In genomic region chr13:113186061-113186900, GRCh38 we compare ENCODE assay signal across 8 cellular contexts. TPM values are rescaled to one million over a fixed set of nuclear protein-coding genes. Genes with fewer than 3 reads are reported as not detected.
A peak's percentile ranks its signal among the peaks of the same experiment; 100 is the strongest.
DNase-seq lines count a peak whose midpoint lies in the region; ATAC-seq and TF ChIP-seq lines count a peak whose summit lies in the region.

No MANE protein-coding gene starts in this region.

- TF ChIP-seq CTCF in CD8-positive, alpha-beta T cell (IDR thresholded peaks at IDR 0.05), result no peak
- TF ChIP-seq CTCF in foreskin fibroblast (IDR thresholded peaks at IDR 0.05; ENCODE audit: low read depth, low read length), result no peak

- ATAC-seq in CD8-positive, alpha-beta T cell, result peak; percentile 66
- ATAC-seq in GM19455 (IDR thresholded peaks at IDR 0.05; ENCODE audit: unreplicated experiment) (peak; percentile 82), HG03442 (IDR thresholded peaks at IDR 0.05; ENCODE audit: unreplicated experiment) (peak; percentile 89)

- no peak overlapping the region for H3K4me3 ChIP-seq in CD8-positive, alpha-beta T cell (ENCODE audit: low read depth, low read length)
- H3K4me3 ChIP-seq in foreskin fibroblast (ENCODE audit: low read depth in 1 of 2, low read length in 2 of 2), result peak overlapping the region; percentile 3 to 12

- H3K9me3 Mint-ChIP-seq in CD8-positive, alpha-beta T cell, result no peaks in the 10 kb centered on the region

- peaks cover 27% of the 10 kb centered on the region for H3K36me3 ChIP-seq in CD8-positive, alpha-beta T cell (ENCODE audit: insufficient read depth, low read length)

- H3K27me3 ChIP-seq in CD8-positive, alpha-beta T cell (ENCODE audit: insufficient read depth, low read length), result no peaks in the 10 kb centered on the region

- H3K4me3 Mint-ChIP-seq in CD8-positive, alpha-beta T cell, result peak overlapping the region; percentile 54

- H3K4me1 Mint-ChIP-seq in CD8-positive, alpha-beta T cell (ENCODE audit: low read depth), result peaks cover 42% of the 10 kb centered on the region

- no peaks in the 10 kb centered on the region for H3K27me3 Mint-ChIP-seq in CD8-positive, alpha-beta T cell (ENCODE audit: low read depth)

- CTCF ChIA-PET in CD8-positive, alpha-beta T cell (lab: Charles Lee), result interaction anchor here (1.0 kb wide), 1 partner anchor 115 kb away, joined by 3 read pairs; no protein-coding TSS in a partner anchor

- intact Hi-C loops in CD8-positive, alpha-beta T cell (cut with DNase I, micrococcal nuclease), result no loop called here

- H3K27ac ChIP-seq in CD8-positive, alpha-beta T cell (ENCODE audit: low read depth, low read length), result peak overlapping the region; percentile 13

- DNase-seq in CD8-positive, alpha-beta T cell, result peak in 2 of 7 experiments; percentile 29 to 34
- DNase-seq in foreskin fibroblast (peak; percentile 32 to 77), putamen (ENCODE audit: low spot score) (no peak), NCI-H1105 (lab: John Stamatoyannopoulos, UW) (no peak), SIG-M5 treated with dmso at 0.1 percent for 504 hours (lab: John Stamatoyannopoulos, UW; ENCODE audit: unreplicated experiment) (no peak)
- no peak for DNase-seq in activated CD4-positive, CD25-positive, alpha-beta regulatory T cell (lab: John Stamatoyannopoulos, UW)

- H3K4me1 ChIP-seq in CD8-positive, alpha-beta T cell (ENCODE audit: insufficient read depth, low read length), result peaks cover 28% of the 10 kb centered on the region

- H3K36me3 Mint-ChIP-seq in CD8-positive, alpha-beta T cell, result peaks cover 72% of the 10 kb centered on the region

- POLR2A ChIA-PET in CD8-positive, alpha-beta T cell (lab: Charles Lee), result interaction anchor here (1.6 to 3.0 kb wide), 3 partner anchors 11 to 23 kb away, joined by 4 to 16 read pairs (median 4); partner anchors contain the start of genes CUL4A and PCID2

- peak overlapping the region; percentile 84 for H3K27ac Mint-ChIP-seq in CD8-positive, alpha-beta T cell

- H3K9me3 ChIP-seq in CD8-positive, alpha-beta T cell (ENCODE audit: low read length), result no peaks in the 10 kb centered on the region

RNA-seq across cellular contexts. Expression of gene PCID2, which starts 22.2 kb away (rescaled TPM):
- 10 to 100 TPM; 30.5 to 34.1 TPM for total RNA-seq in CD8-positive, alpha-beta T cell

RNA-seq across cellular contexts. Expression of gene CUL4A, which starts 23.1 kb away (rescaled TPM):
- total RNA-seq in CD8-positive, alpha-beta T cell, result 10 to 100 TPM; 53.8 to 58.7 TPM

RNA-seq across cellular contexts. Expression of gene PROZ, which starts 27.8 kb away (rescaled TPM):
- total RNA-seq in CD8-positive, alpha-beta T cell, result not detected

Comparison
In these comparisons a context has a peak if more than half of its experiments do, and no peak if none do; other contexts are left out.
1. DNase-seq: peak in foreskin fibroblast (2 of 2); none in putamen (single experiment), NCI-H1105 (single experiment), SIG-M5 treated with dmso at 0.1 percent for 504 hours (single experiment) and activated CD4-positive, CD25-positive, alpha-beta regulatory T cell (0 of 4).
2. Peak in every context shown above with its lines, with median percentiles within 50 percentile points of each other: ATAC-seq.